In genomic region chr15:69084404-69085030, GRCh38 we compare ENCODE assay signal across 29 cellular contexts.
"Had no signal": no experiment of that assay in that cellular context is flagged by ENCODE, and none has a peak within 500 bp of the region (broad histone marks: within the 10 kb centered on the region; RNA-seq: fewer than 3 reads in every experiment).

No MANE protein-coding gene starts in this region.

- FAIRE-seq: astrocyte had no signal

- H3K4me2 ChIP-seq: KMS-11 had no signal

- H3K9ac ChIP-seq: KMS-11 had no signal

- H3K9me3 ChIP-seq: SJSA1 had no signal

- DNase-seq: activated B cell treated with CpG ODN at 0.5 μM for 24 hours; activated CD4-positive, alpha-beta T cell treated with anti-CD3 and anti-CD28 coated beads for 1 hour; activated CD4-positive, alpha-beta T cell treated with anti-CD3 and anti-CD28 coated beads, Interleukin-2, amount 10 ng/mL, durations not matched to agents 24 days and 14 days; activated CD4-positive, alpha-beta T cell treated with anti-CD3 and anti-CD28 coated beads, Interleukin-2, amount 50 U/mL, for 48 hours; activated CD8-positive, alpha-beta memory T cell treated with anti-CD3 and anti-CD28 coated beads for 24 hours; activated gamma-delta T cell; activated naive CD4-positive, alpha-beta T cell treated with anti-CD3 and anti-CD28 coated beads for 36 hours; activated T-cell treated with anti-CD3 and anti-CD28 coated beads, Interleukin-2, amount 50 U/mL, for 4 hours; amygdala; NCI-H1092; NCI-H1417 treated with DMSO at 0.1 percent for 48 hours; NCI-H1694; NCI-H2029; NCI-H2107; NCI-H345; NCI-H510A; NCI-H526 treated with DMSO at 0.1 percent for 48 hours; NCI-H82; NK-92 treated with Interleukin-12 subunit alpha and Interleukin-12 subunit beta, amount 100 ng/mL, for 24 hours; OCI-M1; SHP77; T-helper 17 cell; T-helper 9 cell had no signal

- H3K27me3 ChIP-seq: SJSA1 had no signal

- H3K4me3 ChIP-seq: SJSA1 had no signal

- H3K36me3 ChIP-seq: SJSA1 had no signal

- H3K27ac ChIP-seq: KMS-11, RWPE1, SJSA1 had no signal

- ATAC-seq: activated T-cell treated with anti-CD3 and anti-CD28 coated beads, Interleukin-2, amount 50 U/mL, for 4 hours; activated T-helper 17 cell treated with anti-CD3 and anti-CD28 coated beads, Interleukin-2, amount 50 U/mL, for 72 hours; Panc1; T-helper 17 cell had no signal
